Comparison of ENCODE assay signal across 1 cellular context in the genomic region with DNA sequence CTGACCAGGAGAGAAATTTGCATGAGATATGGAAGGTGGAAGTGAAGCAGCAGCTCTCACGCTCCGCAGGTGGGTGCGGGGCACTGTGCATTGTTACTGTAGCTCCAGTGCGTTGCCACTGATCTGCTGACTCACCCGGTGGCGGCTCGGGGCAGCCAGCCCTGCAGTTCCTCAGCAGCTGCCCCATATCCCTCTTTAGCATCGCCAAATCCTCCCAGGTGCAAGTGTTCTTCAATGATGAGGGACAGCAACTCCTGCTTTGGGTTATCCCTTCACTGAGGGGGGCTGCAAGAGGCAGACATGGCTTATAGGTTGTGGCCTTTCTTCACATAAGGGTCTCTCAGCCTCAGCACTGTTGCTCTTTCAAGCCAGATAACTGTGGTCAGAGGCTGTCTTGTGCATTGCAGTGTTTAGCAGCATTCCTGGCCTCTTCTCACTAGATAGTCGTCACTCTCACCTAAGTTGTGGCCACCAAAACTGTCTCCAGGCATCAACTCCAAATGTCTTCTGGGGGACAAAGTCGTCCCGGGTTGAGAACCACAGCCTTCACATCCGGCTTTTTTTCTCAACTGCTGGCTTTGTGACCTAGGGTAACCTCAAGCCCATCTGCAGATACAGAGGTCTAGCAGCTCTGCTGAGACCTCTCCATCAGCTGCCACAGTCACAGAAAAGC.
A peak's percentile ranks its signal among the peaks of the same experiment; 100 is the strongest.
TF ChIP-seq lines count a peak whose summit lies in the region.

No MANE protein-coding gene starts in this region.

TF ChIP-seq in HepG2, 621 proteins besides CTCF, POLR2A, EP300 and RAD21 (continued from another document and continues in another):
- TF ChIP-seq, protein P1, sequence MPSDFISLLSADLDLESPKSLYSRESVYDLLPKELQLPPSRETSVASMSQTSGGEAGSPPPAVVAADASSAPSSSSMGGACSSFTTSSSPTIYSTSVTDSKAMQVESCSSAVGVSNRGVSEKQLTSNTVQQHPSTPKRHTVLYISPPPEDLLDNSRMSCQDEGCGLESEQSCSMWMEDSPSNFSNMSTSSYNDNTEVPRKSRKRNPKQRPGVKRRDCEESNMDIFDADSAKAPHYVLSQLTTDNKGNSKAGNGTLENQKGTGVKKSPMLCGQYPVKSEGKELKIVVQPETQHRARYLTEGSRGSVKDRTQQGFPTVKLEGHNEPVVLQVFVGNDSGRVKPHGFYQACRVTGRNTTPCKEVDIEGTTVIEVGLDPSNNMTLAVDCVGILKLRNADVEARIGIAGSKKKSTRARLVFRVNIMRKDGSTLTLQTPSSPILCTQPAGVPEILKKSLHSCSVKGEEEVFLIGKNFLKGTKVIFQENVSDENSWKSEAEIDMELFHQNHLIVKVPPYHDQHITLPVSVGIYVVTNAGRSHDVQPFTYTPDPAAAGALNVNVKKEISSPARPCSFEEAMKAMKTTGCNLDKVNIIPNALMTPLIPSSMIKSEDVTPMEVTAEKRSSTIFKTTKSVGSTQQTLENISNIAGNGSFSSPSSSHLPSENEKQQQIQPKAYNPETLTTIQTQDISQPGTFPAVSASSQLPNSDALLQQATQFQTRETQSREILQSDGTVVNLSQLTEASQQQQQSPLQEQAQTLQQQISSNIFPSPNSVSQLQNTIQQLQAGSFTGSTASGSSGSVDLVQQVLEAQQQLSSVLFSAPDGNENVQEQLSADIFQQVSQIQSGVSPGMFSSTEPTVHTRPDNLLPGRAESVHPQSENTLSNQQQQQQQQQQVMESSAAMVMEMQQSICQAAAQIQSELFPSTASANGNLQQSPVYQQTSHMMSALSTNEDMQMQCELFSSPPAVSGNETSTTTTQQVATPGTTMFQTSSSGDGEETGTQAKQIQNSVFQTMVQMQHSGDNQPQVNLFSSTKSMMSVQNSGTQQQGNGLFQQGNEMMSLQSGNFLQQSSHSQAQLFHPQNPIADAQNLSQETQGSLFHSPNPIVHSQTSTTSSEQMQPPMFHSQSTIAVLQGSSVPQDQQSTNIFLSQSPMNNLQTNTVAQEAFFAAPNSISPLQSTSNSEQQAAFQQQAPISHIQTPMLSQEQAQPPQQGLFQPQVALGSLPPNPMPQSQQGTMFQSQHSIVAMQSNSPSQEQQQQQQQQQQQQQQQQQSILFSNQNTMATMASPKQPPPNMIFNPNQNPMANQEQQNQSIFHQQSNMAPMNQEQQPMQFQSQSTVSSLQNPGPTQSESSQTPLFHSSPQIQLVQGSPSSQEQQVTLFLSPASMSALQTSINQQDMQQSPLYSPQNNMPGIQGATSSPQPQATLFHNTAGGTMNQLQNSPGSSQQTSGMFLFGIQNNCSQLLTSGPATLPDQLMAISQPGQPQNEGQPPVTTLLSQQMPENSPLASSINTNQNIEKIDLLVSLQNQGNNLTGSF (CRISPR knock-in tag; IDR thresholded peaks at IDR 0.05), result 0 out of 2 replicates have a peak, but pooled peaks have one; percentile 25
- TF ChIP-seq, protein P2, sequence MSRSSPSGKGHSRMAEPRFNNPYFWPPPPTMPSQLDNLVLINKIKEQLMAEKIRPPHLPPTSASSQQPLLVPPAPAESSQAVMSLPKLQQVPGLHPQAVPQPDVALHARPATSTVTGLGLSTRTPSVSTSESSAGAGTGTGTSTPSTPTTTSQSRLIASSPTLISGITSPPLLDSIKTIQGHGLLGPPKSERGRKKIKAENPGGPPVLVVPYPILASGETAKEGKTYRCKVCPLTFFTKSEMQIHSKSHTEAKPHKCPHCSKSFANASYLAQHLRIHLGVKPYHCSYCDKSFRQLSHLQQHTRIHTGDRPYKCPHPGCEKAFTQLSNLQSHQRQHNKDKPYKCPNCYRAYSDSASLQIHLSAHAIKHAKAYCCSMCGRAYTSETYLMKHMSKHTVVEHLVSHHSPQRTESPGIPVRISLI (CRISPR knock-in tag; IDR thresholded peaks at IDR 0.05; ENCODE audit: borderline replicate concordance), result peak; percentile 60; the same call in 1 of the 2 replicates
- TF ChIP-seq ZNF282 (IDR thresholded peaks at IDR 0.05; ENCODE audit: partially characterized antibody), result no peak
- TF ChIP-seq ZEB1 (IDR thresholded peaks at IDR 0.05; ENCODE audit: insufficient replicate concordance, low read depth), result no peak
- TF ChIP-seq SATB2 (CRISPR knock-in tag; IDR thresholded peaks at IDR 0.05), result no peak
- no peak for TF ChIP-seq ZC3H4 (CRISPR knock-in tag; IDR thresholded peaks at IDR 0.05; ENCODE audit: borderline replicate concordance)
- peak; percentile 27; the same call in 1 of the 2 replicates for TF ChIP-seq STAG1 (CRISPR knock-in tag; IDR thresholded peaks at IDR 0.05)
- TF ChIP-seq, protein P3, sequence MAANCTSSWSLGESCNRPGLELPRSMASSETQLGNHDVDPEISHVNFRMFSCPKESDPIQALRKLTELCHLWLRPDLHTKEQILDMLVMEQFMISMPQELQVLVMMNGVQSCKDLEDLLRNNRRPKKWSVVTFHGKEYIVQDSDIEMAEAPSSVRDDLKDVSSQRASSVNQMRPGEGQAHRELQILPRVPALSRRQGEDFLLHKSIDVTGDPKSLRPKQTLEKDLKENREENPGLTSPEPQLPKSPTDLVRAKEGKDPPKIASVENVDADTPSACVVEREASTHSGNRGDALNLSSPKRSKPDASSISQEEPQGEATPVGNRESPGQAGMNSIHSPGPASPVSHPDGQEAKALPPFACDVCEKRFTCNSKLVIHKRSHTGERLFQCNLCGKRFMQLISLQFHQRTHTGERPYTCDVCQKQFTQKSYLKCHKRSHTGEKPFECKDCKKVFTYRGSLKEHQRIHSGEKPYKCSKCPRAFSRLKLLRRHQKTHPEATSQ (CRISPR knock-in tag; IDR thresholded peaks at IDR 0.05; ENCODE audit: borderline replicate concordance), result no peak
- TF ChIP-seq PCBP2 (optimal IDR thresholded peaks at IDR 0.05; ENCODE audit: low read depth, low read length, poor library complexity, severe bottlenecking), result no peak
- peak; percentile 27; the same call in 1 of the 2 replicates for TF ChIP-seq TBX2 (CRISPR knock-in tag; IDR thresholded peaks at IDR 0.05; ENCODE audit: borderline replicate concordance)
- TF ChIP-seq ZBTB3 (CRISPR knock-in tag; IDR thresholded peaks at IDR 0.05; ENCODE audit: borderline replicate concordance, low read depth), result no peak
- TF ChIP-seq SALL2 (CRISPR knock-in tag; IDR thresholded peaks at IDR 0.05), result 0 out of 2 replicates have a peak, but pooled peaks have one; percentile 24
- no peak; the same call in 1 of the 2 replicates for TF ChIP-seq ZNF619 (CRISPR knock-in tag; IDR thresholded peaks at IDR 0.05)
- TF ChIP-seq, protein P4, sequence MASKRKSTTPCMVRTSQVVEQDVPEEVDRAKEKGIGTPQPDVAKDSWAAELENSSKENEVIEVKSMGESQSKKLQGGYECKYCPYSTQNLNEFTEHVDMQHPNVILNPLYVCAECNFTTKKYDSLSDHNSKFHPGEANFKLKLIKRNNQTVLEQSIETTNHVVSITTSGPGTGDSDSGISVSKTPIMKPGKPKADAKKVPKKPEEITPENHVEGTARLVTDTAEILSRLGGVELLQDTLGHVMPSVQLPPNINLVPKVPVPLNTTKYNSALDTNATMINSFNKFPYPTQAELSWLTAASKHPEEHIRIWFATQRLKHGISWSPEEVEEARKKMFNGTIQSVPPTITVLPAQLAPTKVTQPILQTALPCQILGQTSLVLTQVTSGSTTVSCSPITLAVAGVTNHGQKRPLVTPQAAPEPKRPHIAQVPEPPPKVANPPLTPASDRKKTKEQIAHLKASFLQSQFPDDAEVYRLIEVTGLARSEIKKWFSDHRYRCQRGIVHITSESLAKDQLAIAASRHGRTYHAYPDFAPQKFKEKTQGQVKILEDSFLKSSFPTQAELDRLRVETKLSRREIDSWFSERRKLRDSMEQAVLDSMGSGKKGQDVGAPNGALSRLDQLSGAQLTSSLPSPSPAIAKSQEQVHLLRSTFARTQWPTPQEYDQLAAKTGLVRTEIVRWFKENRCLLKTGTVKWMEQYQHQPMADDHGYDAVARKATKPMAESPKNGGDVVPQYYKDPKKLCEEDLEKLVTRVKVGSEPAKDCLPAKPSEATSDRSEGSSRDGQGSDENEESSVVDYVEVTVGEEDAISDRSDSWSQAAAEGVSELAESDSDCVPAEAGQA (IDR thresholded peaks at IDR 0.05; ENCODE audit: low read depth), result no peak
- TF ChIP-seq, protein P4 (CRISPR knock-in tag; IDR thresholded peaks at IDR 0.05; ENCODE audit: borderline replicate concordance), result no peak
- no peak for TF ChIP-seq SMARCC2 (IDR thresholded peaks at IDR 0.05)
- TF ChIP-seq ZNF292 (CRISPR knock-in tag; IDR thresholded peaks at IDR 0.05; ENCODE audit: borderline replicate concordance, low read depth), result peak; percentile 94
- TF ChIP-seq ZNF501 (CRISPR knock-in tag; IDR thresholded peaks at IDR 0.05), result peak; percentile 42; the same call in 1 of the 2 replicates
- peak; percentile 90 for TF ChIP-seq FOSL2 (CRISPR knock-in tag; IDR thresholded peaks at IDR 0.05)
- no peak for TF ChIP-seq FOXA1 (IDR thresholded peaks at IDR 0.05)
- TF ChIP-seq FOXA1 (CRISPR knock-in tag; IDR thresholded peaks at IDR 0.05), result peak; percentile 29; the same call in 1 of the 2 replicates
- no peak for TF ChIP-seq ZNF567 (CRISPR knock-in tag; IDR thresholded peaks at IDR 0.05; ENCODE audit: borderline replicate concordance)
- peak; percentile 50; the same call in 1 of the 2 replicates for TF ChIP-seq ZNF768 (CRISPR knock-in tag; IDR thresholded peaks at IDR 0.05)
- no peak for TF ChIP-seq ZNF746 (CRISPR knock-in tag; IDR thresholded peaks at IDR 0.05)
- TF ChIP-seq, protein P5, sequence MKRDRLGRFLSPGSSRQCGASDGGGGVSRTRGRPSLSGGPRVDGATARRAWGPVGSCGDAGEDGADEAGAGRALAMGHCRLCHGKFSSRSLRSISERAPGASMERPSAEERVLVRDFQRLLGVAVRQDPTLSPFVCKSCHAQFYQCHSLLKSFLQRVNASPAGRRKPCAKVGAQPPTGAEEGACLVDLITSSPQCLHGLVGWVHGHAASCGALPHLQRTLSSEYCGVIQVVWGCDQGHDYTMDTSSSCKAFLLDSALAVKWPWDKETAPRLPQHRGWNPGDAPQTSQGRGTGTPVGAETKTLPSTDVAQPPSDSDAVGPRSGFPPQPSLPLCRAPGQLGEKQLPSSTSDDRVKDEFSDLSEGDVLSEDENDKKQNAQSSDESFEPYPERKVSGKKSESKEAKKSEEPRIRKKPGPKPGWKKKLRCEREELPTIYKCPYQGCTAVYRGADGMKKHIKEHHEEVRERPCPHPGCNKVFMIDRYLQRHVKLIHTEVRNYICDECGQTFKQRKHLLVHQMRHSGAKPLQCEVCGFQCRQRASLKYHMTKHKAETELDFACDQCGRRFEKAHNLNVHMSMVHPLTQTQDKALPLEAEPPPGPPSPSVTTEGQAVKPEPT (CRISPR knock-in tag; IDR thresholded peaks at IDR 0.05; ENCODE audit: low read depth), result 0 out of 2 replicates have a peak, but pooled peaks have one; percentile 77
- TF ChIP-seq, protein P6, sequence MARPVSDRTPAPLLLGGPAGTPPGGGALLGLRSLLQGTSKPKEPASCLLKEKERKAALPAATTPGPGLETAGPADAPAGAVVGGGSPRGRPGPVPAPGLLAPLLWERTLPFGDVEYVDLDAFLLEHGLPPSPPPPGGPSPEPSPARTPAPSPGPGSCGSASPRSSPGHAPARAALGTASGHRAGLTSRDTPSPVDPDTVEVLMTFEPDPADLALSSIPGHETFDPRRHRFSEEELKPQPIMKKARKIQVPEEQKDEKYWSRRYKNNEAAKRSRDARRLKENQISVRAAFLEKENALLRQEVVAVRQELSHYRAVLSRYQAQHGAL (CRISPR knock-in tag; IDR thresholded peaks at IDR 0.05; ENCODE audit: not compliant biosample characterization), result peak; percentile 69
- TF ChIP-seq, protein P7, sequence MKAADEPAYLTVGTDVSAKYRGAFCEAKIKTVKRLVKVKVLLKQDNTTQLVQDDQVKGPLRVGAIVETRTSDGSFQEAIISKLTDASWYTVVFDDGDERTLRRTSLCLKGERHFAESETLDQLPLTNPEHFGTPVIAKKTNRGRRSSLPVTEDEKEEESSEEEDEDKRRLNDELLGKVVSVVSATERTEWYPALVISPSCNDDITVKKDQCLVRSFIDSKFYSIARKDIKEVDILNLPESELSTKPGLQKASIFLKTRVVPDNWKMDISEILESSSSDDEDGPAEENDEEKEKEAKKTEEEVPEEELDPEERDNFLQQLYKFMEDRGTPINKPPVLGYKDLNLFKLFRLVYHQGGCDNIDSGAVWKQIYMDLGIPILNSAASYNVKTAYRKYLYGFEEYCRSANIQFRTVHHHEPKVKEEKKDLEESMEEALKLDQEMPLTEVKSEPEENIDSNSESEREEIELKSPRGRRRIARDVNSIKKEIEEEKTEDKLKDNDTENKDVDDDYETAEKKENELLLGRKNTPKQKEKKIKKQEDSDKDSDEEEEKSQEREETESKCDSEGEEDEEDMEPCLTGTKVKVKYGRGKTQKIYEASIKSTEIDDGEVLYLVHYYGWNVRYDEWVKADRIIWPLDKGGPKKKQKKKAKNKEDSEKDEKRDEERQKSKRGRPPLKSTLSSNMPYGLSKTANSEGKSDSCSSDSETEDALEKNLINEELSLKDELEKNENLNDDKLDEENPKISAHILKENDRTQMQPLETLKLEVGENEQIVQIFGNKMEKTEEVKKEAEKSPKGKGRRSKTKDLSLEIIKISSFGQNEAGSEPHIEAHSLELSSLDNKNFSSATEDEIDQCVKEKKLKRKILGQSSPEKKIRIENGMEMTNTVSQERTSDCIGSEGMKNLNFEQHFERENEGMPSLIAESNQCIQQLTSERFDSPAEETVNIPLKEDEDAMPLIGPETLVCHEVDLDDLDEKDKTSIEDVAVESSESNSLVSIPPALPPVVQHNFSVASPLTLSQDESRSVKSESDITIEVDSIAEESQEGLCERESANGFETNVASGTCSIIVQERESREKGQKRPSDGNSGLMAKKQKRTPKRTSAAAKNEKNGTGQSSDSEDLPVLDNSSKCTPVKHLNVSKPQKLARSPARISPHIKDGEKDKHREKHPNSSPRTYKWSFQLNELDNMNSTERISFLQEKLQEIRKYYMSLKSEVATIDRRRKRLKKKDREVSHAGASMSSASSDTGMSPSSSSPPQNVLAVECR (CRISPR knock-in tag; IDR thresholded peaks at IDR 0.05; ENCODE audit: borderline replicate concordance), result peak; percentile 43; the same call in 1 of the 2 replicates
- peak; percentile 12; the same call in 1 of the 2 replicates for TF ChIP-seq ELF3 (CRISPR knock-in tag; IDR thresholded peaks at IDR 0.05)
- TF ChIP-seq PRPF4 (IDR thresholded peaks at IDR 0.05; ENCODE audit: low read depth, low read length, poor library complexity, severe bottlenecking), result peak; percentile 30
- peak; percentile 54; the same call in 1 of the 2 replicates for TF ChIP-seq PAX8 (CRISPR knock-in tag; IDR thresholded peaks at IDR 0.05; ENCODE audit: borderline replicate concordance)
- peak; percentile 85; the same call in 1 of the 2 replicates for TF ChIP-seq NFE2L2 (IDR thresholded peaks at IDR 0.05; ENCODE audit: low read length)
